In genomic region chr1:46062651-46063319, GRCh38 we compare ENCODE assay signal across 8 cellular contexts.
A peak's percentile ranks its signal among the peaks of the same experiment; 100 is the strongest.
DNase-seq lines count a peak whose midpoint lies in the region; ATAC-seq lines count a peak whose summit lies in the region.

No MANE protein-coding gene starts in this region.

- H3K36me3 Mint-ChIP-seq in activated naive CD8-positive, alpha-beta T cell treated with anti-CD3 and anti-CD28 coated beads for 36 hours: peaks cover 3% of the 10 kb centered on the region

- no peaks in the 10 kb centered on the region for H3K9me3 Mint-ChIP-seq in activated naive CD8-positive, alpha-beta T cell treated with anti-CD3 and anti-CD28 coated beads for 36 hours

- H3K27ac Mint-ChIP-seq in activated naive CD8-positive, alpha-beta T cell treated with anti-CD3 and anti-CD28 coated beads for 36 hours: no peak overlapping the region

- intact Hi-C loops in sciatic nerve (cut with DNase I): no loop called here

- H3K27me3 Mint-ChIP-seq in activated naive CD8-positive, alpha-beta T cell treated with anti-CD3 and anti-CD28 coated beads for 36 hours: no peaks in the 10 kb centered on the region

- no peak overlapping the region for H3K4me3 Mint-ChIP-seq in activated naive CD8-positive, alpha-beta T cell treated with anti-CD3 and anti-CD28 coated beads for 36 hours

- peaks cover 14% of the 10 kb centered on the region for H3K4me1 Mint-ChIP-seq in activated naive CD8-positive, alpha-beta T cell treated with anti-CD3 and anti-CD28 coated beads for 36 hours

- peak; percentile 50 for DNase-seq in activated naive CD8-positive, alpha-beta T cell treated with anti-CD3 and anti-CD28 coated beads for 36 hours
- DNase-seq in stimulated activated CD4-positive, alpha-beta T cell treated with anti-CD3 and anti-CD28 coated beads, Interleukin-15, amount 100 ng/mL, for 48 hours (ENCODE audit: low read depth in 2 of 2): peak; percentile 4 to 37
- DNase-seq in UCSD-AML1 (lab: John Stamatoyannopoulos, UW; ENCODE audit: unreplicated experiment) (no peak), sciatic nerve (ENCODE audit: low spot score) (no peak), NCI-H2107 treated with DMSO at 0.1 percent for 48 hours (lab: John Stamatoyannopoulos, UW; ENCODE audit: unreplicated experiment) (no peak)

- ATAC-seq in GM18517 (IDR thresholded peaks at IDR 0.05; ENCODE audit: unreplicated experiment) (peak; percentile 75), HG03432 (IDR thresholded peaks at IDR 0.05; ENCODE audit: unreplicated experiment) (peak; percentile 75), sciatic nerve (no peak), HG03442 (IDR thresholded peaks at IDR 0.05; ENCODE audit: unreplicated experiment) (no peak)

Comparison
In these comparisons a context has a peak if more than half of its experiments do, and no peak if none do; other contexts are left out.
1. ATAC-seq: peak in GM18517 (single experiment) and HG03432 (single experiment); none in sciatic nerve (single experiment) and HG03442 (single experiment).
2. DNase-seq: peak in activated naive CD8-positive, alpha-beta T cell treated with anti-CD3 and anti-CD28 coated beads for 36 hours (single experiment) and stimulated activated CD4-positive, alpha-beta T cell treated with anti-CD3 and anti-CD28 coated beads, Interleukin-15, amount 100 ng/mL, for 48 hours (2 of 2); none in UCSD-AML1 (single experiment), sciatic nerve (single experiment) and NCI-H2107 treated with DMSO at 0.1 percent for 48 hours (single experiment).